11 cellular contexts compared by ENCODE assay signal in the genomic region with DNA sequence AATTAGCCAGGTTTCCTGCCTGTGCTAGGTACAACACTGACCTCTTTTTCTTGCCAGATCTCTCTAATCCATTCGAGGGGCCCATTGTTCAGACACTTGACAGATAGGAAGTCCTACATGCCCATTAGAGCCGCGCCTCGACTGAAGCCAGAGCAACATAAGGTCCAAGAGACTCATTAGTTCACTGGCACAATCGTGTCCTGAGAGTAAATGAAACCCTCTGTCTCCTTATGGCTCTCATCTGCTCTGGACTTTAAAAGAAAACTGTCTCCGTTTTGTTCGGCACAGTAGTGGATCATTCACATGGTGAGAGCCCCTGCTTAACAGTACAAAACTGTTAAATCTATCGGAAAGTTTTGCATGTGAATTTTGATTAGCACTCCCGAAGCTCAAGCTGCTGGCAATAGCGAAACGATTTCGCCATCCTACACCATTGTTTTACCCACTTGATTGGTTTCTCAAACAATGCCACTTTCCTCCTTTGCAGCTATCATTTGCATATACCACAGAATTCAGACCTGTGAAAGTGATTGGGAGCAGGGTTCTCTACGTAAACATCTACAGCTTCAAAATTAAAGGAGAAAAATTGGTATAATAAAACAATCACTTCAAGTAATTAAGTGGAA. TPM values are rescaled to one million over a fixed set of nuclear protein-coding genes. Genes with fewer than 3 reads are reported as not detected.
DNase-seq lines count a peak whose midpoint lies in the region; ATAC-seq and TF ChIP-seq lines count a peak whose summit lies in the region.
"Had no signal": no experiment of that assay in that cellular context is flagged by ENCODE, and none has a peak within 500 bp of the region (broad histone marks: within the 10 kb centered on the region; RNA-seq: fewer than 3 reads in every experiment).

No MANE protein-coding gene starts in this region.

- H3K27ac ChIP-seq in lower lobe of right lung (peak overlapping the region; percentile 32), PC-9 (no peak overlapping the region)
- H3K27ac ChIP-seq: BLaER1 treated with 17β-estradiol and CSF1 and Interleukin-3, amounts not matched to agents 10 nM and 100 nM; HL-60 had no signal

- no peak overlapping the region for H2AFZ ChIP-seq in PC-9

- H3K36me3 ChIP-seq in lower lobe of right lung, result no peaks in the 10 kb centered on the region
- H3K36me3 ChIP-seq in PC-9 (ENCODE audit: low read depth), result no peaks in the 10 kb centered on the region
- H3K36me3 ChIP-seq: BLaER1 treated with 17β-estradiol and CSF1 and Interleukin-3, amounts not matched to agents 10 nM and 100 nM had no signal

- H3K4me3 ChIP-seq in astrocyte of the cerebellum (ENCODE audit: low read depth, low read length), result peak overlapping the region; percentile 5
- peak overlapping the region; percentile 27 for H3K4me3 ChIP-seq in lower lobe of right lung
- H3K4me3 ChIP-seq in PC-9, result no peak overlapping the region
- H3K4me3 ChIP-seq in lower leg skin (ENCODE audit: low read depth, poor library complexity, severe bottlenecking), result no peak overlapping the region
- H3K4me3 ChIP-seq: BLaER1 treated with 17β-estradiol and CSF1 and Interleukin-3, amounts not matched to agents 10 nM and 100 nM had no signal

- DNase-seq in G401 (ENCODE audit: low spot score) (peak; percentile 91), NCI-H1105 (lab: John Stamatoyannopoulos, UW) (peak; percentile 69), astrocyte of the cerebellum (ENCODE audit: low read depth) (no peak), lower lobe of right lung (no peak), PC-9 (no peak), lower leg skin (ENCODE audit: low spot score in 2 of 2) (no peak)
- no peak for DNase-seq in stimulated activated CD4-positive, alpha-beta T cell treated with anti-CD3 and anti-CD28 coated beads, Interleukin-12 subunit alpha, Interleukin-12 subunit beta, amount 100 ng/mL, for 4 hours
- DNase-seq: left cardiac atrium had no signal

- H3K9me3 ChIP-seq in lower lobe of right lung, result no peaks in the 10 kb centered on the region
- no peaks in the 10 kb centered on the region for H3K9me3 ChIP-seq in PC-9 (ENCODE audit: insufficient read depth, low read depth)
- H3K9me3 ChIP-seq: BLaER1 treated with 17β-estradiol and CSF1 and Interleukin-3, amounts not matched to agents 10 nM and 100 nM had no signal

- intact Hi-C loops in lower lobe of right lung (cut with DNase I), result no loop called here
- intact Hi-C loops in PC-9 (cut with micrococcal nuclease; ENCODE audit: unreplicated experiment), result no loop called here
- intact Hi-C loops in lower leg skin (cut with DNase I; ENCODE audit: low total_unique reads), result no loop called here

- no peak for TF ChIP-seq POLR2A in lower leg skin (IDR thresholded peaks at IDR 0.05)

- no peak overlapping the region for H3K4me2 ChIP-seq in PC-9
- H3K4me2 ChIP-seq: BLaER1 treated with 17β-estradiol and CSF1 and Interleukin-3, amounts not matched to agents 10 nM and 100 nM had no signal

- in situ Hi-C loops in G401 (cut with HindIII; ENCODE audit: low sequenced_read_pairs), result no loop called here
- in situ Hi-C loops in astrocyte of the cerebellum (cut with HindIII; ENCODE audit: low sequenced_read_pairs), result no loop called here

- CTCF ChIA-PET in PC-9 (lab: Charles Lee), result interaction anchor here (0.6 kb wide), 1 partner anchor 328 kb away, joined by 3 read pairs; no protein-coding TSS in a partner anchor

- H3K79me2 ChIP-seq in PC-9 (ENCODE audit: low read depth), result no peaks in the 10 kb centered on the region

- H4K20me1 ChIP-seq in PC-9 (ENCODE audit: insufficient read depth), result no peaks in the 10 kb centered on the region
- H4K20me1 ChIP-seq: BLaER1 treated with 17β-estradiol and CSF1 and Interleukin-3, amounts not matched to agents 10 nM and 100 nM had no signal

- 58 to 65% methylated on average over 13 of the region's 13 CpGs for WGBS in lower leg skin, 2 donors

- no TSS peak for BruUV-seq in PC-9 (replicated peaks; lab: Mats Ljungman, UMichigan)

- H3K27me3 ChIP-seq in lower lobe of right lung (ENCODE audit: low read depth) (no peaks in the 10 kb centered on the region), PC-9 (ENCODE audit: insufficient read depth, low read depth) (no peaks in the 10 kb centered on the region)
- H3K27me3 ChIP-seq: BLaER1 treated with 17β-estradiol and CSF1 and Interleukin-3, amounts not matched to agents 10 nM and 100 nM had no signal

- H3K4me1 ChIP-seq in lower lobe of right lung (peaks cover 19% of the 10 kb centered on the region), PC-9 (replicated peaks; ENCODE audit: insufficient read depth) (no peaks in the 10 kb centered on the region)

- POLR2A ChIA-PET in PC-9 (lab: Charles Lee; ENCODE audit: unreplicated experiment), result no interaction called here

- H3F3A ChIP-seq in PC-9 (ENCODE audit: insufficient read depth, low read depth), result no peaks in the 10 kb centered on the region

- no peaks in the 10 kb centered on the region for H3K9me2 ChIP-seq in PC-9 (ENCODE audit: insufficient read depth)

- TF ChIP-seq CTCF in astrocyte of the cerebellum (IDR thresholded peaks at IDR 0.05; ENCODE audit: low read depth, low read length, missing control alignments) (no peak), lower lobe of right lung (IDR thresholded peaks at IDR 0.05) (no peak), PC-9 (conservative IDR thresholded peaks at IDR 0.05) (no peak), lower leg skin (IDR thresholded peaks at IDR 0.05) (no peak)

- peak in 1 of 2 donors; percentile 35 for ATAC-seq in lower lobe of right lung
- no peak for ATAC-seq in GM18868 (IDR thresholded peaks at IDR 0.05; ENCODE audit: unreplicated experiment)

RNA-seq across cellular contexts. Expression of gene C15orf61, which starts 19.0 kb away (rescaled TPM):
- total RNA-seq in G401 (2014; rRNA removed; shearing (Covaris generic)), result 18.5 and 19.9 TPM in 2 replicates
- total RNA-seq in lower lobe of right lung (7.2 TPM), PC-9 (2021) (6.5 and 6.8 TPM in 2 replicates), lower leg skin (10 to 100 TPM in 3 of 4 donors, 1 to 10 TPM in 1; 8.2 to 19.0 (median 13.5) TPM)

RNA-seq across cellular contexts. Expression of gene MAP2K5, which starts 40.6 kb away (rescaled TPM):
- total RNA-seq in G401 (2014; rRNA removed; shearing (Covaris generic)), result 32.1 and 46.6 TPM in 2 replicates
- total RNA-seq in lower lobe of right lung (25.5 TPM), PC-9 (2021) (25.6 and 26.9 TPM in 2 replicates), lower leg skin (10 to 100 TPM in 1 of 4 donors, 1 to 10 TPM in 3; 8.0 to 14.0 (median 9.1) TPM)

Comparison
In these comparisons a context has a peak if more than half of its experiments do, and no peak if none do; other contexts are left out.
1. DNase-seq: peak in G401 (single experiment) and NCI-H1105 (single experiment); none in astrocyte of the cerebellum (single experiment), lower lobe of right lung (single experiment), PC-9 (0 of 2), stimulated activated CD4-positive, alpha-beta T cell treated with anti-CD3 and anti-CD28 coated beads, Interleukin-12 subunit alpha, Interleukin-12 subunit beta, amount 100 ng/mL, for 4 hours (single experiment) and lower leg skin (0 of 2).
2. H3K4me3 ChIP-seq: peak in astrocyte of the cerebellum (single experiment) and lower lobe of right lung (single experiment); none in PC-9 (single experiment) and lower leg skin (single experiment).